In the genomic region with DNA sequence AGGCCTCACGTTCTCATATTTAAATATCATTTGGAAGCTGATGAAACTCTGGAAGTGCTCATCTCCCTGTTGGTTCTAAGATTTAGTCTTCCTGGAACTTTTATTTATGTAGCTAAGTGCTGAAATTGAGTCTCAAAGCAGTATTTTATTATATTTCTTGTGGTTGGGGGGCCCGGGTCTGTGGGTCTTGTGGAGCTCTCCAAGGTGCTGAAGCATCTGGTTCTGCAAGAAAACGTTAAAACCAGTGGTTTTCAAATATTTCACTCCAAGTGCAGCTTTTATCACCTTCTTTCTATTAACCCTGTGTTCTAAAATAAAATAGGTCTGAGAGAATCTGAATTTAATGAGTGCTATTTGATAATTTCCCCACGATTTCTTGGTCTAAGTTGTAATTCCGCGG, we compare ENCODE assay signal across 1 cellular context.
TF ChIP-seq lines count a peak whose summit lies in the region.

No MANE protein-coding gene starts in this region.

TF ChIP-seq in A549, 52 proteins besides CTCF, POLR2A, EP300 and RAD21 (continued from another document):
- peak; percentile 91 for TF ChIP-seq REST (IDR thresholded peaks at IDR 0.05)
